11 cellular contexts compared by ENCODE assay signal in genomic region chr7:92740713-92741126, GRCh38.
A peak's percentile ranks its signal among the peaks of the same experiment; 100 is the strongest.
DNase-seq lines count a peak whose midpoint lies in the region; ATAC-seq and TF ChIP-seq lines count a peak whose summit lies in the region.
"Had no signal": no experiment of that assay in that cellular context is flagged by ENCODE, and none has a peak within 500 bp of the region (broad histone marks: within the 10 kb centered on the region; RNA-seq: fewer than 3 reads in every experiment).

No MANE protein-coding gene starts in this region.

- no peak overlapping the region for H3K4me3 ChIP-seq in brain microvascular endothelial cell (ENCODE audit: low read depth, low read length)

- H3K4me3 Mint-ChIP-seq in activated CD8-positive, alpha-beta T cell treated with anti-CD3 and anti-CD28 coated beads, Interleukin-2, amount 10 ng/mL, durations not matched to agents 7 days and 5 days, result no peak overlapping the region

- no peaks in the 10 kb centered on the region for H3K27me3 ChIP-seq in brain microvascular endothelial cell (replicated peaks)

- no peak overlapping the region for H3K27ac Mint-ChIP-seq in activated CD8-positive, alpha-beta T cell treated with anti-CD3 and anti-CD28 coated beads, Interleukin-2, amount 10 ng/mL, durations not matched to agents 7 days and 5 days

- in situ Hi-C loops in brain microvascular endothelial cell (cut with HindIII; ENCODE audit: low pct_ligation_motif_present, low sequenced_read_pairs), result no loop called here

- CTCF ChIA-PET in activated CD8-positive, alpha-beta T cell treated with anti-CD3 and anti-CD28 coated beads, Interleukin-2, amount 10 ng/mL, durations not matched to agents 7 days and 5 days (lab: Charles Lee), result interaction anchor here (1.1 to 1.3 kb wide), 2 partner anchors 10 to 18 kb away, joined by 3 read pairs; no protein-coding TSS in a partner anchor

- peaks cover 40% of the 10 kb centered on the region for H3K4me1 Mint-ChIP-seq in activated CD8-positive, alpha-beta T cell treated with anti-CD3 and anti-CD28 coated beads, Interleukin-2, amount 10 ng/mL, durations not matched to agents 7 days and 5 days (ENCODE audit: low read depth)

- no peaks in the 10 kb centered on the region for H3K27me3 Mint-ChIP-seq in activated CD8-positive, alpha-beta T cell treated with anti-CD3 and anti-CD28 coated beads, Interleukin-2, amount 10 ng/mL, durations not matched to agents 7 days and 5 days (ENCODE audit: low read depth)

- H3K36me3 Mint-ChIP-seq in activated CD8-positive, alpha-beta T cell treated with anti-CD3 and anti-CD28 coated beads, Interleukin-2, amount 10 ng/mL, durations not matched to agents 7 days and 5 days (ENCODE audit: low read depth), result peaks cover 57% of the 10 kb centered on the region

- POLR2A ChIA-PET in activated CD8-positive, alpha-beta T cell treated with anti-CD3 and anti-CD28 coated beads, Interleukin-2, amount 10 ng/mL, durations not matched to agents 7 days and 5 days (lab: Charles Lee), result interaction anchor here (0.7 kb wide), 1 partner anchor 10 kb away, joined by 3 read pairs; no protein-coding TSS in a partner anchor

- H3K9me3 Mint-ChIP-seq in activated CD8-positive, alpha-beta T cell treated with anti-CD3 and anti-CD28 coated beads, Interleukin-2, amount 10 ng/mL, durations not matched to agents 7 days and 5 days (ENCODE audit: insufficient read depth), result no peaks in the 10 kb centered on the region

- no peak for TF ChIP-seq CTCF in brain microvascular endothelial cell (IDR thresholded peaks at IDR 0.05; ENCODE audit: low read depth, low read length, missing control alignments)

- H3K36me3 ChIP-seq in brain microvascular endothelial cell (replicated peaks), result no peaks in the 10 kb centered on the region

- peak; percentile 44 for DNase-seq in AG08396 (ENCODE audit: low spot score)
- peak; percentile 58 for DNase-seq in HS-27A (ENCODE audit: low read depth)
- peak; percentile 59 for DNase-seq in brain microvascular endothelial cell
- DNase-seq in left kidney (ENCODE audit: low read depth, low spot score), result peak; percentile 38
- no peak for DNase-seq in activated CD8-positive, alpha-beta T cell treated with anti-CD3 and anti-CD28 coated beads, Interleukin-2, amount 10 ng/mL, durations not matched to agents 7 days and 5 days
- no peak for DNase-seq in NCI-H2029 (lab: John Stamatoyannopoulos, UW)
- no peak for DNase-seq in stimulated activated CD4-positive, alpha-beta T cell treated with anti-CD3 and anti-CD28 coated beads, Interleukin-1b, Interleukin-23, amount 100 ng/mL, for 48 hours
- DNase-seq: activated CD4-positive, CD25-positive, alpha-beta regulatory T cell; NCI-H1048; stimulated activated CD4-positive, alpha-beta T cell treated with anti-CD3 and anti-CD28 coated beads, Interleukin-2, amount 100 ng/mL, for 24 hours had no signal

- no peak for ATAC-seq in GM19467 (IDR thresholded peaks at IDR 0.05; ENCODE audit: unreplicated experiment)
- no peak for ATAC-seq in activated CD8-positive, alpha-beta T cell treated with anti-CD3 and anti-CD28 coated beads, Interleukin-2, amount 10 ng/mL, durations not matched to agents 7 days and 5 days

- peak overlapping the region; percentile 61 for H3K27ac ChIP-seq in brain microvascular endothelial cell

Comparison
In these comparisons a context has a peak if more than half of its experiments do, and no peak if none do; other contexts are left out.
1. DNase-seq: peak in AG08396 (single experiment), HS-27A (single experiment), brain microvascular endothelial cell (single experiment) and left kidney (single experiment); none in activated CD8-positive, alpha-beta T cell treated with anti-CD3 and anti-CD28 coated beads, Interleukin-2, amount 10 ng/mL, durations not matched to agents 7 days and 5 days (single experiment), NCI-H2029 (single experiment) and stimulated activated CD4-positive, alpha-beta T cell treated with anti-CD3 and anti-CD28 coated beads, Interleukin-1b, Interleukin-23, amount 100 ng/mL, for 48 hours (single experiment).